ENCODE assay signal across 8 cellular contexts in the genomic region with DNA sequence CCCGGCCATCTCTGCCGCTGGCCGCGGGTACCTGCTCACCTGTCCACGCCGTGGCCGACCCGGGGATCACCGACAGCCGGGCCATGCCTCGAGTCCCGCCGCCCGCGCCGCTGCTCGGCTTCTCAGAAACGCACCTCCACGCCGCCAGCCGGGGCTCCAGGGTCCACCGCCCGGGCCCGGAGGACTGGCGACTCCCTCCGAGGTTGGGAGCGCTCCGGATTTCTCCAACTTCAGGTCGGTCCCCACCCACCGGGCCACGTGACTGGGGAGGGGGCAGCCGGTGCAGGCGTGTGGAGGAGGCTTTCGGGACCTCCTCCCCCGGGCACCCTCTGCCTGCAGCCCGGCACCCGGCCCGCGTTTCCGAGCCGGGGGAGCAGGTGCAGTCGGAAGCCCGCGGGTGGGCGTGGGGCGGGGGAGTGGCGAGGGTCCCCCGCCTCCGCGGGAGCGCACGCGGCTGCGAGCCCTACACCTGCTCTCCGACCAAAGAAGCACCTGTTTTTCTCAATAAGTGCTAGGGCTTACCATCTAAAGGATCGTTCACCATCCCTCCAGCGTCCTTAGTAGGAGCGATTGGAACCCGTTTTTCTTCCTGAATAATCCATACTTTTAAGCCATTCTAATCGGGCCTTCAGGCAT. TPM values are rescaled to one million over a fixed set of nuclear protein-coding genes. Genes with fewer than 3 reads are reported as not detected.
DNase-seq lines count a peak whose midpoint lies in the region; ATAC-seq and TF ChIP-seq lines count a peak whose summit lies in the region.

No MANE protein-coding gene starts in this region.

- no peaks in the 10 kb centered on the region for H3K36me3 Mint-ChIP-seq in activated T-helper 17 cell treated with anti-CD3 and anti-CD28 coated beads, Interleukin-2, amount 50 U/mL, for 72 hours (ENCODE audit: low read depth)

- H3K27ac ChIP-seq in ACC112 (ENCODE audit: low read depth, low read length): no peak overlapping the region
- no peak overlapping the region for H3K27ac ChIP-seq in HUES6 (ENCODE audit: low read depth, low read length)
- H3K27ac ChIP-seq in gastrocnemius medialis: no peak overlapping the region

- no peak for ATAC-seq in activated T-helper 17 cell treated with anti-CD3 and anti-CD28 coated beads, Interleukin-2, amount 50 U/mL, for 72 hours (replicated peaks)
- ATAC-seq in left cardiac atrium (peak; percentile 24 to 31), gastrocnemius medialis (peak in 1 of 2 donors; percentile 23), HG02884 (IDR thresholded peaks at IDR 0.05; ENCODE audit: unreplicated experiment) (no peak), GM21447 (IDR thresholded peaks at IDR 0.05; ENCODE audit: unreplicated experiment) (no peak)

- DNase-seq in left cardiac atrium (no peak), gastrocnemius medialis (no peak), HuH-7 (ENCODE audit: low spot score) (no peak)

- H3K9me3 Mint-ChIP-seq in activated T-helper 17 cell treated with anti-CD3 and anti-CD28 coated beads, Interleukin-2, amount 50 U/mL, for 72 hours: no peaks in the 10 kb centered on the region

- in situ Hi-C loops in gastrocnemius medialis (cut with MboI; ENCODE audit: low sequenced_read_pairs in 4 of 4): loop anchor here in 2 of 4 donors (25.0 kb wide), 1 partner anchor 483 kb away; no protein-coding TSS in a partner anchor

- peaks cover 21% of the 10 kb centered on the region for H3K79me2 ChIP-seq in ACC112 (ENCODE audit: control insufficient read depth, insufficient read depth, low read length, unreplicated experiment)

- H3K27me3 ChIP-seq in ACC112 (ENCODE audit: insufficient read depth, low read length): peaks cover 29% of the 10 kb centered on the region
- peaks cover 80% of the 10 kb centered on the region for H3K27me3 ChIP-seq in HUES6 (ENCODE audit: control insufficient read depth, insufficient read depth, low read length)
- H3K27me3 ChIP-seq in gastrocnemius medialis: peaks cover 33 to 45% (median 35%) of the 10 kb centered on the region in 3 donors

- intact Hi-C loops in left cardiac atrium (cut with DNase I): no loop called here
- intact Hi-C loops in gastrocnemius medialis (cut with DNase I; ENCODE audit: low total_unique reads): no loop called here

- peaks cover 12% of the 10 kb centered on the region for H3K27me3 Mint-ChIP-seq in activated T-helper 17 cell treated with anti-CD3 and anti-CD28 coated beads, Interleukin-2, amount 50 U/mL, for 72 hours

- H3K27ac Mint-ChIP-seq in activated T-helper 17 cell treated with anti-CD3 and anti-CD28 coated beads, Interleukin-2, amount 50 U/mL, for 72 hours: no peak overlapping the region

- H3K4me1 ChIP-seq in ACC112 (ENCODE audit: control insufficient read depth, insufficient read depth, low read length, unreplicated experiment) (peaks cover 18% of the 10 kb centered on the region), HUES6 (ENCODE audit: control insufficient read depth, insufficient read depth, low read length) (peaks cover 6% of the 10 kb centered on the region; the same call in 1 of the 2 replicates), gastrocnemius medialis (peaks cover 10 to 12% of the 10 kb centered on the region in 2 donors)

- peaks cover 15% of the 10 kb centered on the region for H3K4me1 Mint-ChIP-seq in activated T-helper 17 cell treated with anti-CD3 and anti-CD28 coated beads, Interleukin-2, amount 50 U/mL, for 72 hours

- H2AFZ ChIP-seq in ACC112 (ENCODE audit: low read length, unreplicated experiment): peak overlapping the region; percentile 15

- H3K4me3 Mint-ChIP-seq in activated T-helper 17 cell treated with anti-CD3 and anti-CD28 coated beads, Interleukin-2, amount 50 U/mL, for 72 hours: peak overlapping the region; percentile 35

- peak overlapping the region; percentile 28 for H3K9ac ChIP-seq in HUES6 (ENCODE audit: low read length)

- no peak for TF ChIP-seq POLR2A in gastrocnemius medialis (IDR thresholded peaks at IDR 0.05)

- TF ChIP-seq CTCF in gastrocnemius medialis (IDR thresholded peaks at IDR 0.05 in 4 of 5, conservative IDR thresholded peaks at IDR 0.05 in 1 of 5): no peak

- H3K36me3 ChIP-seq in ACC112 (ENCODE audit: insufficient read depth, low read length): no peaks in the 10 kb centered on the region
- no peaks in the 10 kb centered on the region for H3K36me3 ChIP-seq in HUES6 (ENCODE audit: control insufficient read depth, insufficient read depth, low read length)
- no peaks in the 10 kb centered on the region for H3K36me3 ChIP-seq in gastrocnemius medialis

- H3K4me3 ChIP-seq in ACC112 (ENCODE audit: low read depth, low read length): peak overlapping the region; percentile 87
- peak overlapping the region; percentile 67 for H3K4me3 ChIP-seq in HUES6 (ENCODE audit: low read depth, low read length)
- H3K4me3 ChIP-seq in gastrocnemius medialis: peak overlapping the region; percentile 37 to 83 (median 55)

- H3K9me3 ChIP-seq in HUES6 (ENCODE audit: control insufficient read depth, insufficient read depth, low read depth, low read length): no peaks in the 10 kb centered on the region
- H3K9me3 ChIP-seq in gastrocnemius medialis: no peaks in the 10 kb centered on the region

RNA-seq across cellular contexts. Expression of gene NRIP3, which starts 0.6 kb away (rescaled TPM):
- total RNA-seq in activated T-helper 17 cell treated with anti-CD3 and anti-CD28 coated beads, Interleukin-2, amount 50 U/mL, for 72 hours: 1 to 10 TPM; 2.2 to 2.4 TPM
- total RNA-seq in left cardiac atrium (1 to 10 TPM; 1.8 to 1.9 TPM), gastrocnemius medialis (1 to 10 TPM in 2 of 4 donors, under 1 TPM in 1, not detected in 1; 0.10 to 3.4 (median 1.1) TPM)

RNA-seq across cellular contexts. Expression of gene TMEM9B, which starts 40.2 kb away (rescaled TPM):
- 10 to 100 TPM; 15.0 to 24.3 TPM for total RNA-seq in activated T-helper 17 cell treated with anti-CD3 and anti-CD28 coated beads, Interleukin-2, amount 50 U/mL, for 72 hours
- 10 to 100 TPM; 35.9 to 45.9 TPM for total RNA-seq in left cardiac atrium
- total RNA-seq in gastrocnemius medialis: 10 to 100 TPM; 29.4 to 45.3 (median 40.1) TPM

Comparison
In these comparisons a context has a peak if more than half of its experiments do, and no peak if none do; other contexts are left out.
1. ATAC-seq: peak in left cardiac atrium (2 of 2); none in activated T-helper 17 cell treated with anti-CD3 and anti-CD28 coated beads, Interleukin-2, amount 50 U/mL, for 72 hours (single experiment), HG02884 (single experiment) and GM21447 (single experiment).
2. Peak in every context shown above with its lines, with median percentiles within 50 percentile points of each other: H3K4me3 ChIP-seq.